Comparison of ENCODE assay signal across 8 cellular contexts in the genomic region with DNA sequence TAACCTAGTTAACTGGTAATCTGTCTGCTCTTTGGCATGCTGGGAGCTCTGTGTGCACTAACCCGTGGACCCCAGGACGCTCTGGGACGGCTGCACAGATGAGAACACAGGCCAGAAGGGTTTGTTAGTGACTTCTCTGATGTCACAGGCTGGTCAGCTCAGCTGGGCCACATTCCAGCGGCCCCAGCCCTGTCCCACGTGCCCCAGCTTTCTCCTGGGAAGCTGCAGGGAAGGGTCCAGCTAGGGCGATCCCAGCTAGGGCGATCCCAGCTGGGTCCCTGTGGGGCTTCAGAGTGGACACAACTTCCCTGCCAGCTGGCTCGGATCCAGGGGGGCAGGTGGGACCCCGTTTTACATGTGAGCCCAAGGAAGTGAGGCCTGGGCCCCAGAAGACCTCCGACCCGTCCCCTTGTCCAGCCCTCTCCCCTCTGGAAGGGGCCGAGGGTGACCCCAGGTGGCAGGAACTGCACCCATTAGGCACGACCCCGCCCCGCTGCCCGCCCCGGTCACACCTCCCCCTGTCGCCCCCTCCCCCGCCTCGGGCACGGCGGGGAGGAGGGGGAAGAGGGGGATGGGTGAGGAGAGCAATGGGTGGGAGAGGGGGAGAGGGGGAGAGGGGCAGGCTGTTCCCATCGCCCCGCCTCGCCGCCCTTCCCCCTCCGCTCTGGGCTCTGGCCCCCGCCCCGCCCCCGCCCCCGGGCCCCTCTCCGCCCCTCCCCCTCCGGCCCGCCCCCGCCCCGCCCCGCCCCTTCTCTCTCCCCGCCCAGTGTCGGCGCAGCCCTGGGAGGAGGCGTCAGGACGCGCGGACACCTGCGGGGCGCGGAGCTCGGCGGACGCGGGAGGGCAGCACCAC.
A peak's percentile ranks its signal among the peaks of the same experiment; 100 is the strongest.
DNase-seq lines count a peak whose midpoint lies in the region; ATAC-seq and TF ChIP-seq lines count a peak whose summit lies in the region.

No MANE protein-coding gene starts in this region.

- no peaks in the 10 kb centered on the region for H3K36me3 ChIP-seq in HUES64 (ENCODE audit: insufficient read depth, low read length)
- no peaks in the 10 kb centered on the region for H3K36me3 ChIP-seq in osteoblast (ENCODE audit: insufficient read depth, low read length)

- no peaks in the 10 kb centered on the region for H4K20me1 ChIP-seq in osteoblast (ENCODE audit: insufficient read depth, low read length)

- H3K27me3 ChIP-seq in HUES64 (ENCODE audit: insufficient read depth, low read length) (peaks cover 54% of the 10 kb centered on the region), osteoblast (ENCODE audit: insufficient read depth, low read length) (peaks cover 50% of the 10 kb centered on the region)

- H3K4me3 ChIP-seq in HUES64 (ENCODE audit: low read length) (peak overlapping the region; percentile 52), fibroblast of villous mesenchyme (ENCODE audit: low read depth, low read length) (peak overlapping the region; percentile 52), osteoblast (ENCODE audit: insufficient read depth, low read length) (no peak overlapping the region)

- H3K9me3 ChIP-seq in HUES64 (ENCODE audit: insufficient read depth, low read depth, low read length) (no peaks in the 10 kb centered on the region), osteoblast (ENCODE audit: low read depth, low read length) (no peaks in the 10 kb centered on the region)

- H3K79me2 ChIP-seq in osteoblast (ENCODE audit: insufficient read depth, low read length): no peaks in the 10 kb centered on the region

- peaks cover 46% of the 10 kb centered on the region for H3K4me1 ChIP-seq in HUES64 (ENCODE audit: insufficient read depth, low read length)
- H3K4me1 ChIP-seq in osteoblast (ENCODE audit: insufficient read depth, low read length): no peaks in the 10 kb centered on the region

- H3K4me2 ChIP-seq in osteoblast (ENCODE audit: insufficient read depth, low read length): no peak overlapping the region

- ATAC-seq in GM18511 (IDR thresholded peaks at IDR 0.05; ENCODE audit: unreplicated experiment) (peak; percentile 63), GM21723 (IDR thresholded peaks at IDR 0.05; ENCODE audit: unreplicated experiment) (no peak)

- 3% methylated on average over 23 of the region's 51 CpGs for WGBS in HUES64

- peak overlapping the region; percentile 62 for H3K9ac ChIP-seq in HUES64 (ENCODE audit: low read depth, low read length)

- TF ChIP-seq CTCF in fibroblast of villous mesenchyme (IDR thresholded peaks at IDR 0.05; ENCODE audit: insufficient read depth, low read depth, low read length): no peak
- TF ChIP-seq CTCF in osteoblast (IDR thresholded peaks at IDR 0.05; ENCODE audit: extremely low read depth, low read depth, low read length): no peak

- H2AFZ ChIP-seq in osteoblast (ENCODE audit: low read length): no peak overlapping the region

- H3K27ac ChIP-seq in HUES64 (ENCODE audit: low read depth, low read length): peak overlapping the region; percentile 91
- H3K27ac ChIP-seq in osteoblast (ENCODE audit: low read depth, low read length): no peak overlapping the region

- DNase-seq in AG08396 (ENCODE audit: low spot score): peak; percentile 72
- DNase-seq in SW480 (ENCODE audit: low spot score): peak; percentile 78
- peak; percentile 51 for DNase-seq in fibroblast of villous mesenchyme (ENCODE audit: low read depth)
- DNase-seq in osteoblast (ENCODE audit: insufficient read length, low spot score, missing footprints): peak; percentile 92
- no peak for DNase-seq in effector CD8-positive, alpha-beta T cell (lab: John Stamatoyannopoulos, UW)
